Comparison of ENCODE assay signal across 20 cellular contexts in genomic region chr2:313991-314390, GRCh38. TPM values are rescaled to one million over a fixed set of nuclear protein-coding genes. Genes with fewer than 3 reads are reported as not detected.
DNase-seq lines count a peak whose midpoint lies in the region; ATAC-seq and TF ChIP-seq lines count a peak whose summit lies in the region.
"Had no signal": no experiment of that assay in that cellular context is flagged by ENCODE, and none has a peak within 500 bp of the region (broad histone marks: within the 10 kb centered on the region; RNA-seq: fewer than 3 reads in every experiment).

No MANE protein-coding gene starts in this region.

- no peak overlapping the region for H3K27ac Mint-ChIP-seq in GM23338
- no peak overlapping the region for H3K27ac Mint-ChIP-seq in endodermal cell
- peak overlapping the region; percentile 57 for H3K27ac Mint-ChIP-seq in neural progenitor cell
- H3K27ac Mint-ChIP-seq: B cell; CD4-positive, alpha-beta T cell; HFFc6 had no signal

- no peaks in the 10 kb centered on the region; the same call in 2 of the 3 replicates for H3K36me3 Mint-ChIP-seq in GM23338 (ENCODE audit: low read depth)
- H3K36me3 Mint-ChIP-seq in endodermal cell (ENCODE audit: low read depth): no peaks in the 10 kb centered on the region
- peaks cover 5% of the 10 kb centered on the region for H3K36me3 Mint-ChIP-seq in neural progenitor cell

- no peak overlapping the region for H3K4me3 ChIP-seq in GM23338
- no peak overlapping the region for H3K4me3 ChIP-seq in endodermal cell (ENCODE audit: low read length)
- no peak overlapping the region for H3K4me3 ChIP-seq in neural progenitor cell
- H3K4me3 ChIP-seq in dorsolateral prefrontal cortex: no peak overlapping the region

- intact Hi-C loops in dorsolateral prefrontal cortex (cut with DNase I): no loop called here

- H3K79me2 ChIP-seq in GM23338 (replicated peaks; ENCODE audit: insufficient read depth) (no peaks in the 10 kb centered on the region), neural progenitor cell (ENCODE audit: low read depth) (no peaks in the 10 kb centered on the region)

- H3K4me2 ChIP-seq in GM23338 (no peak overlapping the region), neural progenitor cell (no peak overlapping the region)

- peaks cover 2% of the 10 kb centered on the region for H3K27me3 Mint-ChIP-seq in GM23338 (ENCODE audit: insufficient read depth, low read depth, poor library complexity)
- no peaks in the 10 kb centered on the region for H3K27me3 Mint-ChIP-seq in endodermal cell (ENCODE audit: insufficient read depth)
- peaks cover 26% of the 10 kb centered on the region for H3K27me3 Mint-ChIP-seq in neural progenitor cell (ENCODE audit: insufficient read depth, low read depth)

- no peak overlapping the region for H3K4me3 Mint-ChIP-seq in GM23338
- H3K4me3 Mint-ChIP-seq in endodermal cell: no peak overlapping the region
- H3K4me3 Mint-ChIP-seq in neural progenitor cell: peak overlapping the region; percentile 38
- H3K4me3 Mint-ChIP-seq: B cell; CD4-positive, alpha-beta T cell; HFFc6 had no signal

- H3K36me3 ChIP-seq in GM23338 (ENCODE audit: insufficient read depth): no peaks in the 10 kb centered on the region
- no peaks in the 10 kb centered on the region for H3K36me3 ChIP-seq in endodermal cell (ENCODE audit: control insufficient read depth, insufficient read depth, low read length)
- H3K36me3 ChIP-seq in neural progenitor cell: no peaks in the 10 kb centered on the region

- H4K20me1 ChIP-seq in GM23338 (replicated peaks; ENCODE audit: insufficient read depth) (no peaks in the 10 kb centered on the region), neural progenitor cell (ENCODE audit: low read depth) (no peaks in the 10 kb centered on the region)

- H3K4me1 Mint-ChIP-seq in GM23338: peaks cover 38% of the 10 kb centered on the region
- H3K4me1 Mint-ChIP-seq in endodermal cell: peaks cover 13% of the 10 kb centered on the region
- H3K4me1 Mint-ChIP-seq in neural progenitor cell: peaks cover 95% of the 10 kb centered on the region

- no peaks in the 10 kb centered on the region; the same call in 1 of the 2 replicates for H3F3A ChIP-seq in GM23338 (replicated peaks; ENCODE audit: low read depth)
- H3F3A ChIP-seq in neural progenitor cell (ENCODE audit: low read depth): peaks cover 21% of the 10 kb centered on the region

- no peak; the same call in 2 of the 3 replicates for ATAC-seq in GM23338

- H3K9me2 ChIP-seq in GM23338 (ENCODE audit: insufficient read depth): no peaks in the 10 kb centered on the region

- H3K9me3 ChIP-seq in endodermal cell (ENCODE audit: control insufficient read depth, low read length): no peaks in the 10 kb centered on the region
- H3K9me3 ChIP-seq in neural progenitor cell (ENCODE audit: low read depth): no peaks in the 10 kb centered on the region

- no peaks in the 10 kb centered on the region; the same call in 2 of the 3 replicates for H3K9me3 Mint-ChIP-seq in GM23338
- H3K9me3 Mint-ChIP-seq in endodermal cell: no peaks in the 10 kb centered on the region
- H3K9me3 Mint-ChIP-seq in neural progenitor cell: peaks cover 13% of the 10 kb centered on the region
- H3K9me3 Mint-ChIP-seq: CD4-positive, alpha-beta T cell had no signal

- WGBS in endodermal cell (ENCODE audit: insufficient coverage in 1 of 2, insufficient read length in 1 of 2), 2 experiments: 81 to 90% methylated on average over 8 to 14 of the region's 14 CpGs

- H3K27me3 ChIP-seq in GM23338 (ENCODE audit: insufficient read depth): no peaks in the 10 kb centered on the region
- no peaks in the 10 kb centered on the region for H3K27me3 ChIP-seq in endodermal cell (ENCODE audit: control insufficient read depth, insufficient read depth, low read length, poor library complexity, severe bottlenecking)
- H3K27me3 ChIP-seq in neural progenitor cell: no peaks in the 10 kb centered on the region
- peaks cover 0 to 10% (median 0%) of the 10 kb centered on the region in 45 donors for H3K27me3 ChIP-seq in dorsolateral prefrontal cortex

- H3K9ac ChIP-seq in endodermal cell (ENCODE audit: extremely low read depth, low read length, poor library complexity, severe bottlenecking) (no peak overlapping the region), neural progenitor cell (no peak overlapping the region)

- H2AFZ ChIP-seq in GM23338 (peak overlapping the region; percentile 56; the same call in 1 of the 2 replicates), neural progenitor cell (replicated peaks) (no peak overlapping the region)

- H3K27ac ChIP-seq in GM23338 (ENCODE audit: low read depth) (no peak overlapping the region), endodermal cell (ENCODE audit: low read depth, low read length) (no peak overlapping the region), neural progenitor cell (no peak overlapping the region), dorsolateral prefrontal cortex (no peak overlapping the region)
- H3K27ac ChIP-seq: HL-60 had no signal

- TF ChIP-seq CTCF in GM23338 (conservative IDR thresholded peaks at IDR 0.05; ENCODE audit: low read depth in 2 of 2): no peak
- no peak for TF ChIP-seq CTCF in endodermal cell (conservative IDR thresholded peaks at IDR 0.05)
- no peak for TF ChIP-seq CTCF in neural progenitor cell (IDR thresholded peaks at IDR 0.05)
- no peak for TF ChIP-seq CTCF in dorsolateral prefrontal cortex (IDR thresholded peaks at IDR 0.05 in 54 of 56, conservative IDR thresholded peaks at IDR 0.05 in 2 of 56; ENCODE audit: low read depth in 1 of 56, partially characterized antibody in 56 of 56)

- peak; percentile 39 to 84 (median 82) for DNase-seq in NCI-H1417 (lab: John Stamatoyannopoulos, UW)
- no peak for DNase-seq in NCI-H1417 treated with DMSO at 0.1 percent for 48 hours (lab: John Stamatoyannopoulos, UW)
- DNase-seq in GM23338 (ENCODE audit: low spot score): no peak
- DNase-seq in endodermal cell: peak; percentile 64
- no peak for DNase-seq in neural progenitor cell (ENCODE audit: low spot score)
- DNase-seq in NCI-H1092 treated with DMSO at 0.1 percent for 48 hours (lab: John Stamatoyannopoulos, UW): no peak
- DNase-seq in dorsolateral prefrontal cortex: no peak
- DNase-seq in AG20443 (ENCODE audit: low spot score): no peak
- DNase-seq: 8988T; C1 segment of cervical spinal cord; Calu3; CD4-positive, alpha-beta T cell; DMS 273 treated with DMSO at 0.1 percent for 48 hours; DND-41; GDM1; GOT3; HCEC 1CT; HFFc6 had no signal

- H3K4me1 ChIP-seq in GM23338 (ENCODE audit: insufficient read depth) (peaks cover 9% of the 10 kb centered on the region), endodermal cell (ENCODE audit: control insufficient read depth, insufficient read depth, low read length) (no peaks in the 10 kb centered on the region), neural progenitor cell (peaks cover 34% of the 10 kb centered on the region)

TF ChIP-seq in GM23338, 12 proteins besides CTCF, POLR2A, EP300 and RAD21:
- TF ChIP-seq EZH2 (IDR thresholded peaks at IDR 0.05; ENCODE audit: low read depth, unreplicated experiment): no peak
TF ChIP-seq in GM23338: peak in this region for 0.

RNA-seq across cellular contexts. Expression of gene ALKAL2, which starts 26.1 kb away (rescaled TPM):
- 4.5 and 6.4 TPM in 2 replicates for total RNA-seq in GM23338 (2014; rRNA removed; shearing (Covaris generic))
- polyA plus RNA-seq in GM23338 (2016; fragmentation: Nextera tagmentation; extraction: Ambion mirVana): 11.3 and 12.1 TPM in 2 replicates
- total RNA-seq in endodermal cell (under 1 TPM; 0.44 to 0.53 TPM), neural progenitor cell (ENCODE audit: low replicate concordance) (not detected in 2 replicates), dorsolateral prefrontal cortex (1 to 10 TPM in 80 of 120 experiments, under 1 TPM in 26, not detected in 14; 0.34 to 8.5 (median 1.5) TPM)
- 4.5 TPM for polyA plus RNA-seq in endodermal cell (2013, experiment 1 of 2)
- 5.1 TPM for polyA plus RNA-seq in endodermal cell (2013, experiment 2 of 2)
- total RNA-seq: Calu3; CD4-positive, alpha-beta T cell; HFFc6 had no signal

RNA-seq across cellular contexts. Expression of gene ACP1, which starts 49.2 kb away (rescaled TPM):
- 189 and 213 TPM in 2 replicates for total RNA-seq in GM23338 (2014; rRNA removed; shearing (Covaris generic))
- 263 and 281 TPM in 2 replicates for polyA plus RNA-seq in GM23338 (2016; fragmentation: Nextera tagmentation; extraction: Ambion mirVana)
- total RNA-seq in endodermal cell (100 to 1,000 TPM; 111 to 144 TPM), neural progenitor cell (ENCODE audit: low replicate concordance) (173 and 236 TPM in 2 replicates), dorsolateral prefrontal cortex (100 to 1,000 TPM in 5 of 120 experiments, 10 to 100 TPM in 115; 38.8 to 104 (median 76.9) TPM)
- polyA plus RNA-seq in endodermal cell (2013, experiment 1 of 2): 171 TPM
- 164 TPM for polyA plus RNA-seq in endodermal cell (2013, experiment 2 of 2)

RNA-seq across cellular contexts. Expression of gene SH3YL1, which starts 50.2 kb away (rescaled TPM):
- 42.1 and 45.8 TPM in 2 replicates for total RNA-seq in GM23338 (2014; rRNA removed; shearing (Covaris generic))
- polyA plus RNA-seq in GM23338 (2016; fragmentation: Nextera tagmentation; extraction: Ambion mirVana): 31.5 and 35.6 TPM in 2 replicates
- total RNA-seq in endodermal cell: 10 to 100 TPM; 33.6 to 39.0 TPM
- 39.0 TPM for polyA plus RNA-seq in endodermal cell (2013, experiment 1 of 2)
- polyA plus RNA-seq in endodermal cell (2013, experiment 2 of 2): 30.5 TPM
- total RNA-seq in neural progenitor cell (ENCODE audit: low replicate concordance): 24.3 and 47.9 TPM in 2 replicates
- 100 to 1,000 TPM in 4 of 120 experiments, 10 to 100 TPM in 116; 54.7 to 114 (median 76.9) TPM for total RNA-seq in dorsolateral prefrontal cortex

Comparison
In these comparisons a context has a peak if more than half of its experiments do, and no peak if none do; other contexts are left out.
1. DNase-seq: peak in NCI-H1417 (3 of 3) and endodermal cell (single experiment); none in NCI-H1417 treated with DMSO at 0.1 percent for 48 hours (single experiment), GM23338 (single experiment), neural progenitor cell (single experiment), NCI-H1092 treated with DMSO at 0.1 percent for 48 hours (single experiment), dorsolateral prefrontal cortex (0 of 10) and AG20443 (single experiment).